ENCODE assay signal across 15 cellular contexts in genomic region chr12:7542813-7543212, GRCh38. TPM values are rescaled to one million over a fixed set of nuclear protein-coding genes. Genes with fewer than 3 reads are reported as not detected.
DNase-seq lines count a peak whose midpoint lies in the region; ATAC-seq and TF ChIP-seq lines count a peak whose summit lies in the region.
"Had no signal": no experiment of that assay in that cellular context is flagged by ENCODE, and none has a peak within 500 bp of the region (broad histone marks: within the 10 kb centered on the region; RNA-seq: fewer than 3 reads in every experiment).

No MANE protein-coding gene starts in this region.

- H3K4me3 ChIP-seq in BLaER1 treated with 17β-estradiol and CSF1 and Interleukin-3, amounts not matched to agents 10 nM and 100 nM: no peak overlapping the region
- no peak overlapping the region for H3K4me3 ChIP-seq in OCI-LY7 (ENCODE audit: low read depth, low read length, poor library complexity, severe bottlenecking)
- H3K4me3 ChIP-seq: testis had no signal

- peaks cover 20% of the 10 kb centered on the region for H3K9me3 Mint-ChIP-seq in progenitor cell of endocrine pancreas (ENCODE audit: low read depth)

- H2AFZ ChIP-seq in OCI-LY7 (ENCODE audit: low read length): peak overlapping the region; percentile 32; the same call in 1 of the 2 replicates
- H2AFZ ChIP-seq: parathyroid adenoma had no signal

- H3K4me1 ChIP-seq in BLaER1 treated with 17β-estradiol and CSF1 and Interleukin-3, amounts not matched to agents 10 nM and 100 nM: peaks cover 0 to 78% (median 17%) of the 10 kb centered on the region in 10 experiments; a peak in 11 of 20 replicates
- H3K4me1 ChIP-seq in OCI-LY7 (ENCODE audit: insufficient read depth, low read length, poor library complexity, severe bottlenecking): peaks cover 17% of the 10 kb centered on the region
- H3K4me1 ChIP-seq: parathyroid adenoma, testis had no signal

- no peaks in the 10 kb centered on the region for H3K79me2 ChIP-seq in OCI-LY7 (ENCODE audit: insufficient read depth, low read depth, low read length)
- H3K79me2 ChIP-seq: parathyroid adenoma had no signal

- H3K27ac Mint-ChIP-seq in progenitor cell of endocrine pancreas: no peak overlapping the region
- H3K27ac Mint-ChIP-seq: CD8-positive, alpha-beta memory T cell had no signal

- no TSS peak for BruUV-seq in OCI-LY7 (replicated peaks; lab: Mats Ljungman, UMichigan)

- peak overlapping the region in 6 of 11 experiments; percentile 26 to 86 (median 72); a peak in 11 of 22 replicates for H3K4me2 ChIP-seq in BLaER1 treated with 17β-estradiol and CSF1 and Interleukin-3, amounts not matched to agents 10 nM and 100 nM
- no peak overlapping the region for H3K4me2 ChIP-seq in OCI-LY7 (ENCODE audit: low read length)

- intact Hi-C loops in OCI-LY7 (cut with micrococcal nuclease; ENCODE audit: unreplicated experiment) (no loop called here), Right ventricle myocardium superior (cut with DNase I) (no loop called here)

- H3K9me2 ChIP-seq in OCI-LY7 (ENCODE audit: insufficient read depth, low read length): no peaks in the 10 kb centered on the region

- peak overlapping the region; percentile 3 for H3K4me3 Mint-ChIP-seq in progenitor cell of endocrine pancreas (ENCODE audit: low read depth)
- H3K4me3 Mint-ChIP-seq: CD8-positive, alpha-beta memory T cell had no signal

- ATAC-seq in Right ventricle myocardium superior (ENCODE audit: poor library complexity): peak; percentile 68
- ATAC-seq in GM18870 (IDR thresholded peaks at IDR 0.05; ENCODE audit: unreplicated experiment): no peak

- CTCF ChIA-PET in OCI-LY7 (lab: Charles Lee; ENCODE audit: unreplicated experiment): no interaction called here

- H3K36me3 ChIP-seq in BLaER1 treated with 17β-estradiol and CSF1 and Interleukin-3, amounts not matched to agents 10 nM and 100 nM: 0 out of 22 replicates have a peak, but pooled peaks cover 0 to 3% (median 0%) of the 10 kb centered on the region in 11 experiments
- H3K36me3 ChIP-seq in OCI-LY7 (ENCODE audit: insufficient read depth, low read length): no peaks in the 10 kb centered on the region
- H3K36me3 ChIP-seq: WERI-Rb-1 had no signal

- H3K9ac ChIP-seq in BLaER1 treated with 17β-estradiol and CSF1 and Interleukin-3, amounts not matched to agents 10 nM and 100 nM: peak overlapping the region in 6 of 11 experiments; percentile 26 to 86 (median 70); a peak in 10 of 22 replicates
- H3K9ac ChIP-seq: parathyroid adenoma had no signal

- H4K20me1 ChIP-seq in BLaER1 treated with 17β-estradiol and CSF1 and Interleukin-3, amounts not matched to agents 10 nM and 100 nM: no peaks in the 10 kb centered on the region
- H4K20me1 ChIP-seq in OCI-LY7 (ENCODE audit: insufficient read depth, low read length): no peaks in the 10 kb centered on the region

- TF ChIP-seq CTCF in OCI-LY7 (conservative IDR thresholded peaks at IDR 0.05; ENCODE audit: low read length): no peak
- TF ChIP-seq CTCF in progenitor cell of endocrine pancreas (IDR thresholded peaks at IDR 0.05; ENCODE audit: unreplicated experiment): no peak

- peaks cover 2% of the 10 kb centered on the region for H3K36me3 Mint-ChIP-seq in progenitor cell of endocrine pancreas (ENCODE audit: insufficient read depth)

- POLR2A ChIA-PET in OCI-LY7 (lab: Charles Lee): interaction anchor here (0.5 kb wide), 1 partner anchor 76 kb away, joined by 5 read pairs; no protein-coding TSS in a partner anchor

- no peaks in the 10 kb centered on the region for H3K27me3 ChIP-seq in BLaER1 treated with 17β-estradiol and CSF1 and Interleukin-3, amounts not matched to agents 10 nM and 100 nM
- H3K27me3 ChIP-seq: testis had no signal

- H3K27ac ChIP-seq in BLaER1 treated with 17β-estradiol and CSF1 and Interleukin-3, amounts not matched to agents 10 nM and 100 nM: peak overlapping the region in 8 of 11 experiments; percentile 14 to 98 (median 79); a peak in 13 of 22 replicates
- H3K27ac ChIP-seq in OCI-LY7 (ENCODE audit: low read depth, low read length, poor library complexity, severe bottlenecking): no peak overlapping the region
- H3K27ac ChIP-seq: parathyroid adenoma, WERI-Rb-1 had no signal

- DNase-seq in OCI-LY7 (ENCODE audit: low spot score) (no peak), Right ventricle myocardium superior (no peak), progenitor cell of endocrine pancreas (ENCODE audit: low spot score, unreplicated experiment) (no peak), NCI-H1930 (lab: John Stamatoyannopoulos, UW) (no peak), ecto neural progenitor cell (ENCODE audit: low spot score) (no peak)
- no peak for DNase-seq in activated CD4-positive, alpha-beta T cell treated with anti-CD3 and anti-CD28 coated beads for 1 hour
- DNase-seq: activated T-cell treated with anti-CD3 and anti-CD28 coated beads for 4 hours; CD8-positive, alpha-beta memory T cell; erythroblast; testis; WERI-Rb-1 had no signal

- H3K4me1 Mint-ChIP-seq in progenitor cell of endocrine pancreas (ENCODE audit: low read depth): peaks cover 22% of the 10 kb centered on the region
- H3K4me1 Mint-ChIP-seq: CD8-positive, alpha-beta memory T cell had no signal

- no peaks in the 10 kb centered on the region for H3K27me3 Mint-ChIP-seq in progenitor cell of endocrine pancreas

- H3K9me3 ChIP-seq in BLaER1 treated with 17β-estradiol and CSF1 and Interleukin-3, amounts not matched to agents 10 nM and 100 nM (replicated peaks in 1 of 11): peaks cover 0 to 43% (median 9%) of the 10 kb centered on the region in 11 experiments; a peak in 11 of 22 replicates
- H3K9me3 ChIP-seq in OCI-LY7 (ENCODE audit: low read length): no peaks in the 10 kb centered on the region
- H3K9me3 ChIP-seq: testis had no signal

RNA-seq across cellular contexts. Expression of gene CD163, which starts 39.2 kb away (rescaled TPM):
- total RNA-seq in OCI-LY7 (2014; rRNA removed; shearing (Covaris generic)): not detected in 2 replicates
- not detected in 2 replicates for total RNA-seq in OCI-LY7 (2022)
- 72.0 TPM for total RNA-seq in Right ventricle myocardium superior
- total RNA-seq in progenitor cell of endocrine pancreas: 1.7 and 2.0 TPM in 2 replicates
- total RNA-seq: H4 had no signal

Comparison
In these comparisons a context has a peak if more than half of its experiments do, and no peak if none do; other contexts are left out.
1. RNA of gene CD163, which starts 39.2 kb away (total RNA-seq): 72.0 TPM in Right ventricle myocardium superior (single experiment); 1.7 to 2.0 TPM in progenitor cell of endocrine pancreas and not detected in OCI-LY7; every median in the first group is over 10 times any median in the second.